ENCODE assay signal across 1 cellular context in the genomic region with DNA sequence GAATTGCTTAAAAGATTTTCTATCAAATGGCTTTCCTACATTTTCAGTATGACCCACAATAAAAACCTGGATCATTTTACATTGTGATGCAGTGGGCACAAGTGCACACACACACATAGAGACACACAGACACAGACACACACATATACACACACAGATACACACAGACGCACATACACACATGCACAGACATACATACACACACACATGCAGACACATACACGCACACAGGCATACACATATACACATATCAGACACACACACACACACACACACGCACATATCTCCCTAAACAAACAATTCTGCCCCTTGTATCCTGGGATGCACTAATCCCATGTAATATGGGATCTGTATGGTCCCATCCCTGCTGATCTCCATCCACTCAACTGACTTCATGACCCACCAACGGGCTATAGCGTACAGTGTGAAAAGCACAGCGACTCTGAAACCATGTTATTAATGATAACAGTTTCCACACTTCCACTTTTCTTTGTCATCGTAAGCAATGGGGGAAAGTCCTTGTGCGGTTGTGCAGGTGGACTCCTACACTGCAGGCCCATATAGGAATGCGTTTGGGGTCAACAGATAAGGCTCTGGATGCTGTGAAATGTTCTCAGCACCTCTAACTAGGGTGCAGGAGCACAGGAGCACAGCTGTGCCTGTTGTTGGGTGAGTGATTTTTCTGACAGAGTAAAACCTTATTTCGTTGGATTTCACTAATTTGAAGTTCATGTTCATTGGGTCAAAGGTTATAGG.
TF ChIP-seq lines count a peak whose summit lies in the region.

No MANE protein-coding gene starts in this region.

TF ChIP-seq in K562, 482 proteins besides CTCF, POLR2A, EP300 and RAD21 (continued from another document and continues in another):
- TF ChIP-seq, protein P1, sequence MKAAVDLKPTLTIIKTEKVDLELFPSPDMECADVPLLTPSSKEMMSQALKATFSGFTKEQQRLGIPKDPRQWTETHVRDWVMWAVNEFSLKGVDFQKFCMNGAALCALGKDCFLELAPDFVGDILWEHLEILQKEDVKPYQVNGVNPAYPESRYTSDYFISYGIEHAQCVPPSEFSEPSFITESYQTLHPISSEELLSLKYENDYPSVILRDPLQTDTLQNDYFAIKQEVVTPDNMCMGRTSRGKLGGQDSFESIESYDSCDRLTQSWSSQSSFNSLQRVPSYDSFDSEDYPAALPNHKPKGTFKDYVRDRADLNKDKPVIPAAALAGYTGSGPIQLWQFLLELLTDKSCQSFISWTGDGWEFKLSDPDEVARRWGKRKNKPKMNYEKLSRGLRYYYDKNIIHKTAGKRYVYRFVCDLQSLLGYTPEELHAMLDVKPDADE (conservative IDR thresholded peaks at IDR 0.05; ENCODE audit: control insufficient read depth, low read depth, low read length) = no peak
- TF ChIP-seq LEF1 (IDR thresholded peaks at IDR 0.05) (no peak), FOXJ3 (CRISPR knock-in tag; IDR thresholded peaks at IDR 0.05) (no peak), PPARD (CRISPR knock-in tag; IDR thresholded peaks at IDR 0.05) (no peak), BRD9 (IDR thresholded peaks at IDR 0.05; ENCODE audit: low read depth, partially characterized antibody) (peak; percentile 27), TOE1 (IDR thresholded peaks at IDR 0.05; ENCODE audit: borderline replicate concordance) (no peak), TOE1 (CRISPR knock-in tag; IDR thresholded peaks at IDR 0.05; ENCODE audit: borderline replicate concordance, low read depth) (peak; percentile 29; the same call in 1 of the 2 replicates), DNMT1 (IDR thresholded peaks at IDR 0.05) (no peak), ZNF830 (CRISPR knock-in tag; IDR thresholded peaks at IDR 0.05) (no peak), ARID1B (IDR thresholded peaks at IDR 0.05) (peak; percentile 92), FOS (IDR thresholded peaks at IDR 0.05; ENCODE audit: extremely low read depth, insufficient read length) (no peak), RBBP5 (IDR thresholded peaks at IDR 0.05; ENCODE audit: borderline replicate concordance, insufficient read depth, low read length, poor library complexity, severe bottlenecking) (no peak), ATF1 (CRISPR knock-in tag; IDR thresholded peaks at IDR 0.05) (no peak), ATF1 (tag; IDR thresholded peaks at IDR 0.05) (no peak), FIP1L1 (IDR thresholded peaks at IDR 0.05; ENCODE audit: low read depth, low read length, poor library complexity, severe bottlenecking) (no peak), EHMT2 (IDR thresholded peaks at IDR 0.05) (0 out of 2 replicates have a peak, but pooled peaks have one; percentile 45), E2F5 (CRISPR knock-in tag; IDR thresholded peaks at IDR 0.05) (no peak), ELF4 (CRISPR knock-in tag; IDR thresholded peaks at IDR 0.05) (peak; percentile 88), ZNF507 (tag; conservative IDR thresholded peaks at IDR 0.05) (no peak), ZNF12 (CRISPR knock-in tag; IDR thresholded peaks at IDR 0.05) (no peak), MTA2 (IDR thresholded peaks at IDR 0.05; ENCODE audit: low read depth) (peak; percentile 77), TBP (optimal IDR thresholded peaks at IDR 0.05; ENCODE audit: low read depth, low read length) (no peak), TAF9B (IDR thresholded peaks at IDR 0.05; ENCODE audit: partially characterized antibody) (no peak), ZNF436 (CRISPR knock-in tag; IDR thresholded peaks at IDR 0.05) (no peak), ZNF707 (CRISPR knock-in tag; conservative IDR thresholded peaks at IDR 0.05) (no peak), TEAD1 (CRISPR knock-in tag; IDR thresholded peaks at IDR 0.05) (peak; percentile 77 to 99; a peak in 3 of 4 replicates), HEY1 (CRISPR knock-in tag; IDR thresholded peaks at IDR 0.05; ENCODE audit: borderline replicate concordance) (no peak), FOXA3 (CRISPR knock-in tag; conservative IDR thresholded peaks at IDR 0.05 in 1 of 2, IDR thresholded peaks at IDR 0.05 in 1 of 2) (no peak), ZNF23 (CRISPR knock-in tag; IDR thresholded peaks at IDR 0.05) (no peak), ZKSCAN3 (CRISPR knock-in tag; IDR thresholded peaks at IDR 0.05) (no peak), C11orf30 (IDR thresholded peaks at IDR 0.05; ENCODE audit: low read depth) (no peak), STAT5B (CRISPR knock-in tag; IDR thresholded peaks at IDR 0.05) (no peak), ZNF384 (IDR thresholded peaks at IDR 0.05; ENCODE audit: low read depth, low read length) (no peak), MBD1 (CRISPR knock-in tag; IDR thresholded peaks at IDR 0.05) (no peak), ZKSCAN8 (CRISPR knock-in tag; IDR thresholded peaks at IDR 0.05) (no peak), HDAC1 (IDR thresholded peaks at IDR 0.05) (peak in 1 of 2 experiments; percentile 70; a peak in 2 of 4 replicates), ETV1 (tag; conservative IDR thresholded peaks at IDR 0.05; ENCODE audit: low read depth) (no peak), SAP30 (IDR thresholded peaks at IDR 0.05; ENCODE audit: borderline replicate concordance, insufficient read depth, low read depth, low read length, poor library complexity, severe bottlenecking) (no peak), ZNF347 (CRISPR knock-in tag; IDR thresholded peaks at IDR 0.05; ENCODE audit: low read depth) (no peak), NR2F6 (CRISPR knock-in tag; IDR thresholded peaks at IDR 0.05) (no peak), EWSR1 (IDR thresholded peaks at IDR 0.05; ENCODE audit: borderline replicate concordance, low read depth, partially characterized antibody) (no peak), TEAD2 (tag; IDR thresholded peaks at IDR 0.05) (no peak), ARID4B (CRISPR knock-in tag; IDR thresholded peaks at IDR 0.05) (no peak), PRDM10 (IDR thresholded peaks at IDR 0.05; ENCODE audit: partially characterized antibody) (no peak)
- TF ChIP-seq, protein P2, sequence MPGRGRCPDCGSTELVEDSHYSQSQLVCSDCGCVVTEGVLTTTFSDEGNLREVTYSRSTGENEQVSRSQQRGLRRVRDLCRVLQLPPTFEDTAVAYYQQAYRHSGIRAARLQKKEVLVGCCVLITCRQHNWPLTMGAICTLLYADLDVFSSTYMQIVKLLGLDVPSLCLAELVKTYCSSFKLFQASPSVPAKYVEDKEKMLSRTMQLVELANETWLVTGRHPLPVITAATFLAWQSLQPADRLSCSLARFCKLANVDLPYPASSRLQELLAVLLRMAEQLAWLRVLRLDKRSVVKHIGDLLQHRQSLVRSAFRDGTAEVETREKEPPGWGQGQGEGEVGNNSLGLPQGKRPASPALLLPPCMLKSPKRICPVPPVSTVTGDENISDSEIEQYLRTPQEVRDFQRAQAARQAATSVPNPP (IDR thresholded peaks at IDR 0.05; ENCODE audit: borderline replicate concordance, insufficient read depth, insufficient read length) = no peak
- TF ChIP-seq, protein P3, sequence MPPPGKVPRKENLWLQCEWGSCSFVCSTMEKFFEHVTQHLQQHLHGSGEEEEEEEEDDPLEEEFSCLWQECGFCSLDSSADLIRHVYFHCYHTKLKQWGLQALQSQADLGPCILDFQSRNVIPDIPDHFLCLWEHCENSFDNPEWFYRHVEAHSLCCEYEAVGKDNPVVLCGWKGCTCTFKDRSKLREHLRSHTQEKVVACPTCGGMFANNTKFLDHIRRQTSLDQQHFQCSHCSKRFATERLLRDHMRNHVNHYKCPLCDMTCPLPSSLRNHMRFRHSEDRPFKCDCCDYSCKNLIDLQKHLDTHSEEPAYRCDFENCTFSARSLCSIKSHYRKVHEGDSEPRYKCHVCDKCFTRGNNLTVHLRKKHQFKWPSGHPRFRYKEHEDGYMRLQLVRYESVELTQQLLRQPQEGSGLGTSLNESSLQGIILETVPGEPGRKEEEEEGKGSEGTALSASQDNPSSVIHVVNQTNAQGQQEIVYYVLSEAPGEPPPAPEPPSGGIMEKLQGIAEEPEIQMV (tag; conservative IDR thresholded peaks at IDR 0.05; ENCODE audit: low read depth) = no peak
- TF ChIP-seq, protein P4, sequence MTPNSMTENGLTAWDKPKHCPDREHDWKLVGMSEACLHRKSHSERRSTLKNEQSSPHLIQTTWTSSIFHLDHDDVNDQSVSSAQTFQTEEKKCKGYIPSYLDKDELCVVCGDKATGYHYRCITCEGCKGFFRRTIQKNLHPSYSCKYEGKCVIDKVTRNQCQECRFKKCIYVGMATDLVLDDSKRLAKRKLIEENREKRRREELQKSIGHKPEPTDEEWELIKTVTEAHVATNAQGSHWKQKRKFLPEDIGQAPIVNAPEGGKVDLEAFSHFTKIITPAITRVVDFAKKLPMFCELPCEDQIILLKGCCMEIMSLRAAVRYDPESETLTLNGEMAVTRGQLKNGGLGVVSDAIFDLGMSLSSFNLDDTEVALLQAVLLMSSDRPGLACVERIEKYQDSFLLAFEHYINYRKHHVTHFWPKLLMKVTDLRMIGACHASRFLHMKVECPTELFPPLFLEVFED (CRISPR knock-in tag; conservative IDR thresholded peaks at IDR 0.05) = no peak
